In the genomic region with DNA sequence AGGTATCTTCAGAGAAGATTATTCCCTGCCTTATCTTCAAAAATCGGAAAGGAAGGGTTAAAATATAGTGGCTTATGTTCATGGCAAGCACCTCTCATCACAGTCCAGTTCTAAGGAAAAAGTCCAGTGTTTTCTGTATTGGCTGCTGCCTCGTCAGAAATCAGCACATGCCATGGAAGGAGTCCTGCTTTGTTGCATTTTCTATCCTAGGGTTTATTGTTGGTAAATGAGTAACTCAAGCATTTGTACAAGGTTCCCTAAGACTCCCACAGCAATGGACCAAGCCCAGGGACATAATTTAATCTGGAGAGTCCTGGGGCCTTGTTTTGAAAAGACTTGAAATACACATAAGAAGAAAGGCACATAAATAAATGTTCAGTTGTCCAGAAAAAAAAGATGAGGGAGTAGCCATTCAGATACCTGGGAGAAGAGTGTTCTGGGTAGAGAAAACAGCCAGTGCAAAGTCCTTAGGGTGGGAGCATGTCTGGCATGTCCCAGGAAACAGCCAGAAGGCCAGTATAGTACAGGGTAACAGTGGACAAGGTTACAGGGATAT, we compare ENCODE assay signal across 1 cellular context.
A peak's percentile ranks its signal among the peaks of the same experiment; 100 is the strongest.
TF ChIP-seq lines count a peak whose summit lies in the region.

No MANE protein-coding gene starts in this region.

TF ChIP-seq in HepG2, 621 proteins besides CTCF, POLR2A, EP300 and RAD21 (continued from another document):
- TF ChIP-seq, protein P1, sequence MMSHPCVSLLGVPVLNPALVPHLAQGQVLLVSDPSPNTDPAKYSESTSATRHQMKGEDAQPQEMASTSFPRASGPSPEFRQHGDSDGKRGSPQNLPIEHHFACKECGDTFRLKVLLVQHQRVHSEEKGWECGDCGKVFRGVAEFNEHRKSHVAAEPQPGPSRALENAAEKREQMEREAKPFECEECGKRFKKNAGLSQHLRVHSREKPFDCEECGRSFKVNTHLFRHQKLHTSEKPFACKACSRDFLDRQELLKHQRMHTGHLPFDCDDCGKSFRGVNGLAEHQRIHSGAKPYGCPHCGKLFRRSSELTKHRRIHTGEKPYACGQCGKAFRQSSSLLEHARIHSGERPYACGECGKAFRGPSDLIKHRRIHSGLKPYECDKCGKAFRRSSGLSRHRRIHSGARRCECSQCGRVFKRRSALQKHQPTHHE (CRISPR knock-in tag; IDR thresholded peaks at IDR 0.05; ENCODE audit: borderline replicate concordance), result no peak
- TF ChIP-seq ZNF878 (CRISPR knock-in tag; IDR thresholded peaks at IDR 0.05) (peak; percentile 83; the same call in 1 of the 2 replicates), SMAD3 (CRISPR knock-in tag; IDR thresholded peaks at IDR 0.05) (peak; percentile 71; the same call in 1 of the 2 replicates)
